In the genomic region with DNA sequence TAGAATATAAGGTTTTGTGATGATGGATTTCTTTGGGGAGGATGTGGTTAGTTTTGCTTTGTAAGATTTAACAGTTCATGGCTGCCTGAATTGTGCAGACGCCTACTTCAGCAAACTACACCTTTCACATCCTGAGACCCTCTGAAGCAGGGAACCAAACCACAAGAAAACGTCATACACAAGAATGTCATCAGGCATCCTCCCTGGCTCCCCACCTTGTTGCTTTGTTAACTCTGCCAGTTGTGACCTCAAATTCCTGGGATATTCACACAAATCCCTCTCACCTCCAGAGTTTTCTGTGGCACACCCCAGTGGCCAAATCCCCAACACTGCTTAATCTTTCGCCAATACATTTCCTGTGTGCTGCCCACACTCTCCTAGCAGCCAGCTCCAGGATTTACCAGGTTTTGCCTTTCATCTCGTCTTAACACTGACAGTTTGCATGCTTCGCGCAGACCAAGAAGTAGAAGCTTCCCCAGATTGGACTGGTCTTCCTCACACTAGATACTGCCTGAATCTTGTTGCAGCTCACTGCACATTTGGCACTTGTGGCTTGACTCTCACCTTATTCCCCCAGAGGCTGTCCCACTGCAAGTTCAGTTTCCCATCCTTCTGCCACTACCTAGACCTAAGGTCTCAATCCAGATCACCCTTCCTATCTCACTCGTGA, we compare ENCODE assay signal across 13 cellular contexts. TPM values are rescaled to one million over a fixed set of nuclear protein-coding genes. Genes with fewer than 3 reads are reported as not detected.
DNase-seq lines count a peak whose midpoint lies in the region; ATAC-seq and TF ChIP-seq lines count a peak whose summit lies in the region.
"Had no signal": no experiment of that assay in that cellular context is flagged by ENCODE, and none has a peak within 500 bp of the region (broad histone marks: within the 10 kb centered on the region; RNA-seq: fewer than 3 reads in every experiment).

No MANE protein-coding gene starts in this region.

- POLR2A ChIA-PET in activated CD8-positive, alpha-beta T cell treated with anti-CD3 and anti-CD28 coated beads, Interleukin-2, amount 10 ng/mL, durations not matched to agents 7 days and 5 days (lab: Charles Lee), result no interaction called here

- TF ChIP-seq CTCF in nephron progenitor cell (IDR thresholded peaks at IDR 0.05), result no peak
- TF ChIP-seq CTCF in gastroesophageal sphincter (IDR thresholded peaks at IDR 0.05), result no peak

- WGBS in gastroesophageal sphincter (ENCODE audit: low coverage in 1 of 2), 2 donors, result 61 to 72% methylated on average over 6 to 7 of the region's 7 CpGs

- CTCF ChIA-PET in activated CD8-positive, alpha-beta T cell treated with anti-CD3 and anti-CD28 coated beads, Interleukin-2, amount 10 ng/mL, durations not matched to agents 7 days and 5 days (lab: Charles Lee), result interaction anchor here (1.1 to 1.7 kb wide), 3 partner anchors 8 to 371 kb away, joined by 3 to 8 read pairs (median 5); no protein-coding TSS in a partner anchor

- no peak for TF ChIP-seq EP300 in gastroesophageal sphincter (IDR thresholded peaks at IDR 0.05)

- no peaks in the 10 kb centered on the region for H3K36me3 ChIP-seq in gastroesophageal sphincter

- in situ Hi-C loops in G401 (cut with HindIII; ENCODE audit: low sequenced_read_pairs), result no loop called here

- no peaks in the 10 kb centered on the region for H3K27me3 ChIP-seq in gastroesophageal sphincter

- ATAC-seq in HG02852 (IDR thresholded peaks at IDR 0.05; ENCODE audit: unreplicated experiment) (peak; percentile 48), naive B cell (ENCODE audit: low read depth in 2 of 2) (peak; percentile 33 to 45), GM21576 (IDR thresholded peaks at IDR 0.05; ENCODE audit: unreplicated experiment) (no peak), gastroesophageal sphincter (no peak)
- peak; percentile 84 for ATAC-seq in activated CD8-positive, alpha-beta T cell treated with anti-CD3 and anti-CD28 coated beads, Interleukin-2, amount 10 ng/mL, durations not matched to agents 7 days and 5 days

- peak overlapping the region; percentile 78 for H3K27ac Mint-ChIP-seq in activated CD8-positive, alpha-beta T cell treated with anti-CD3 and anti-CD28 coated beads, Interleukin-2, amount 10 ng/mL, durations not matched to agents 7 days and 5 days
- H3K27ac Mint-ChIP-seq in naive B cell (peak overlapping the region in 1 of 6 donors; percentile 9), nephron progenitor cell (no peak overlapping the region)

- H3K27ac ChIP-seq in gastroesophageal sphincter, result no peak overlapping the region

- no peak overlapping the region for H3K4me3 ChIP-seq in gastroesophageal sphincter

- peaks cover 16% of the 10 kb centered on the region for H3K4me1 Mint-ChIP-seq in activated CD8-positive, alpha-beta T cell treated with anti-CD3 and anti-CD28 coated beads, Interleukin-2, amount 10 ng/mL, durations not matched to agents 7 days and 5 days (ENCODE audit: low read depth)
- H3K4me1 Mint-ChIP-seq in naive B cell, result peaks cover 8 to 12% (median 8%) of the 10 kb centered on the region in 3 donors
- peaks cover 28% of the 10 kb centered on the region for H3K4me1 Mint-ChIP-seq in nephron progenitor cell

- peaks cover 0 to 19% (median 0%) of the 10 kb centered on the region in 3 donors for H3K4me1 ChIP-seq in gastroesophageal sphincter

- DNase-seq in G401 (ENCODE audit: low spot score), result peak; percentile 39
- peak; percentile 53 for DNase-seq in activated CD8-positive, alpha-beta T cell treated with anti-CD3 and anti-CD28 coated beads, Interleukin-2, amount 10 ng/mL, durations not matched to agents 7 days and 5 days
- no peak for DNase-seq in naive B cell
- no peak for DNase-seq in NCI-H1092 treated with DMSO at 0.1 percent for 48 hours (lab: John Stamatoyannopoulos, UW)
- DNase-seq in nephron progenitor cell, result no peak
- DNase-seq: aorta, C1 segment of cervical spinal cord, foreskin fibroblast, NCI-H2171 treated with DMSO at 0.1 percent for 48 hours, retina had no signal

- H3K9me3 ChIP-seq in gastroesophageal sphincter, result peaks cover 0 to 6% (median 0%) of the 10 kb centered on the region in 3 donors

- TF ChIP-seq POLR2A in gastroesophageal sphincter (IDR thresholded peaks at IDR 0.05), result no peak

- no peaks in the 10 kb centered on the region for H3K9me3 Mint-ChIP-seq in activated CD8-positive, alpha-beta T cell treated with anti-CD3 and anti-CD28 coated beads, Interleukin-2, amount 10 ng/mL, durations not matched to agents 7 days and 5 days (ENCODE audit: insufficient read depth)
- H3K9me3 Mint-ChIP-seq in naive B cell (peaks cover 2 to 14% (median 12%) of the 10 kb centered on the region in 7 donors), nephron progenitor cell (peaks cover 12% of the 10 kb centered on the region)

- peak overlapping the region; percentile 34 for H3K4me3 Mint-ChIP-seq in activated CD8-positive, alpha-beta T cell treated with anti-CD3 and anti-CD28 coated beads, Interleukin-2, amount 10 ng/mL, durations not matched to agents 7 days and 5 days
- H3K4me3 Mint-ChIP-seq in naive B cell (no peak overlapping the region), nephron progenitor cell (no peak overlapping the region)

- peaks cover 15% of the 10 kb centered on the region for H3K27me3 Mint-ChIP-seq in activated CD8-positive, alpha-beta T cell treated with anti-CD3 and anti-CD28 coated beads, Interleukin-2, amount 10 ng/mL, durations not matched to agents 7 days and 5 days (ENCODE audit: low read depth)
- H3K27me3 Mint-ChIP-seq in naive B cell, result peaks cover 30 to 38% (median 32%) of the 10 kb centered on the region in 3 donors
- H3K27me3 Mint-ChIP-seq in nephron progenitor cell (ENCODE audit: low read depth, poor library complexity), result peaks cover 8% of the 10 kb centered on the region

- no peaks in the 10 kb centered on the region for H3K36me3 Mint-ChIP-seq in activated CD8-positive, alpha-beta T cell treated with anti-CD3 and anti-CD28 coated beads, Interleukin-2, amount 10 ng/mL, durations not matched to agents 7 days and 5 days (ENCODE audit: low read depth)
- H3K36me3 Mint-ChIP-seq in naive B cell, result peaks cover 0 to under 1% of the 10 kb centered on the region in 2 donors
- peaks cover 4% of the 10 kb centered on the region for H3K36me3 Mint-ChIP-seq in nephron progenitor cell (ENCODE audit: low read depth)

RNA-seq across cellular contexts. Expression of a gene that starts 51.1 kb away (rescaled TPM):
- total RNA-seq in G401 (2014; rRNA removed; shearing (Covaris generic)), result 13.2 and 14.8 TPM in 2 replicates
- under 1 TPM; 0.53 to 0.57 TPM for total RNA-seq in activated CD8-positive, alpha-beta T cell treated with anti-CD3 and anti-CD28 coated beads, Interleukin-2, amount 10 ng/mL, durations not matched to agents 7 days and 5 days
- polyA plus RNA-seq in naive B cell (ENCODE audit: low read depth in 6 of 6), result 1 to 10 TPM in 3 of 6 donors, under 1 TPM in 3; 0.19 to 2.7 (median 1.0) TPM
- 10 to 100 TPM; 15.5 to 37.0 (median 24.6) TPM for total RNA-seq in gastroesophageal sphincter

Comparison
In these comparisons a context has a peak if more than half of its experiments do, and no peak if none do; other contexts are left out.
1. DNase-seq: peak in G401 (single experiment) and activated CD8-positive, alpha-beta T cell treated with anti-CD3 and anti-CD28 coated beads, Interleukin-2, amount 10 ng/mL, durations not matched to agents 7 days and 5 days (single experiment); none in naive B cell (single experiment), NCI-H1092 treated with DMSO at 0.1 percent for 48 hours (single experiment) and nephron progenitor cell (single experiment).
2. ATAC-seq: peak in HG02852 (single experiment), activated CD8-positive, alpha-beta T cell treated with anti-CD3 and anti-CD28 coated beads, Interleukin-2, amount 10 ng/mL, durations not matched to agents 7 days and 5 days (single experiment) and naive B cell (2 of 2); none in GM21576 (single experiment) and gastroesophageal sphincter (single experiment).